Comparison of ENCODE assay signal across 28 cellular contexts in genomic region chr16:76756423-76756822, GRCh38.
"Had no signal": no experiment of that assay in that cellular context is flagged by ENCODE, and none has a peak within 500 bp of the region (broad histone marks: within the 10 kb centered on the region; RNA-seq: fewer than 3 reads in every experiment).

No MANE protein-coding gene starts in this region.

- H3K27ac Mint-ChIP-seq: stimulated activated effector memory CD8-positive, alpha-beta T cell treated with anti-CD3 and anti-CD28 coated beads, Interleukin-12 subunit alpha, Interleukin-12 subunit beta, amount 100 ng/mL, for 72 hours; stimulated activated memory B cell treated with anti-CD40 and anti-IgM and Interleukin-4, amounts not matched to agents 10 μg/mL and 1 μg/mL and 100 μg/mL, for 72 hours; stimulated activated naive B cell treated with anti-CD40 and anti-IgM and Interleukin-4, amounts not matched to agents 10 μg/mL and 1 μg/mL and 100 μg/mL, for 72 hours; stimulated activated naive CD8-positive, alpha-beta T cell treated with anti-CD3 and anti-CD28 coated beads, Interleukin-15, amount 100 ng/mL, for 72 hours; stimulated activated naive CD8-positive, alpha-beta T cell treated with anti-CD3 and anti-CD28 coated beads, Interleukin-15, Interleukin-2, amounts not matched to agents 100 ng/mL and 50 ng/mL, for 24 hours; type B pancreatic cell had no signal

- H3K27me3 ChIP-seq: stomach, suprapubic skin, testis, thyroid gland, tibial artery, tibial nerve, transverse colon, upper lobe of left lung, upper lobe of right lung, uterus, vagina had no signal

- H3K4me3 Mint-ChIP-seq: stimulated activated effector memory CD8-positive, alpha-beta T cell treated with anti-CD3 and anti-CD28 coated beads, Interleukin-12 subunit alpha, Interleukin-12 subunit beta, amount 100 ng/mL, for 72 hours; stimulated activated memory B cell treated with anti-CD40 and anti-IgM and Interleukin-4, amounts not matched to agents 10 μg/mL and 1 μg/mL and 100 μg/mL, for 72 hours; stimulated activated naive B cell treated with anti-CD40 and anti-IgM and Interleukin-4, amounts not matched to agents 10 μg/mL and 1 μg/mL and 100 μg/mL, for 72 hours; stimulated activated naive CD8-positive, alpha-beta T cell treated with anti-CD3 and anti-CD28 coated beads, Interleukin-15, amount 100 ng/mL, for 72 hours; stimulated activated naive CD8-positive, alpha-beta T cell treated with anti-CD3 and anti-CD28 coated beads, Interleukin-15, Interleukin-2, amounts not matched to agents 100 ng/mL and 50 ng/mL, for 24 hours; type B pancreatic cell had no signal

- H3K9me3 ChIP-seq: suprapubic skin, testis, thoracic aorta, thyroid gland, tibial nerve, transverse colon, upper lobe of left lung, upper lobe of right lung, vagina had no signal

- H3K36me3 ChIP-seq: stomach, suprapubic skin, thoracic aorta, thyroid gland, tibial artery, tibial nerve, transverse colon, upper lobe of left lung, upper lobe of right lung, uterus, vagina had no signal

- H3K4me3 ChIP-seq: stomach, suprapubic skin, testis, thoracic aorta, thyroid gland, tibial artery, tibial nerve, transverse colon, upper lobe of left lung, upper lobe of right lung, uterus, vagina had no signal

- H3K27ac ChIP-seq: stomach, suprapubic skin, testis, thoracic aorta, thyroid gland, tibial artery, tibial nerve, transverse colon, upper lobe of left lung, upper lobe of right lung, uterus, vagina had no signal

- H3K4me1 Mint-ChIP-seq: stimulated activated effector memory CD8-positive, alpha-beta T cell treated with anti-CD3 and anti-CD28 coated beads, Interleukin-12 subunit alpha, Interleukin-12 subunit beta, amount 100 ng/mL, for 72 hours; stimulated activated memory B cell treated with anti-CD40 and anti-IgM and Interleukin-4, amounts not matched to agents 10 μg/mL and 1 μg/mL and 100 μg/mL, for 72 hours; stimulated activated naive B cell treated with anti-CD40 and anti-IgM and Interleukin-4, amounts not matched to agents 10 μg/mL and 1 μg/mL and 100 μg/mL, for 72 hours; stimulated activated naive CD8-positive, alpha-beta T cell treated with anti-CD3 and anti-CD28 coated beads, Interleukin-15, amount 100 ng/mL, for 72 hours had no signal

- H3K4me1 ChIP-seq: stomach, suprapubic skin, testis, thyroid gland, tibial artery, tibial nerve, transverse colon, upper lobe of left lung, upper lobe of right lung, uterus, vagina had no signal

- ATAC-seq: stimulated activated effector memory CD8-positive, alpha-beta T cell treated with anti-CD3 and anti-CD28 coated beads, Interleukin-12 subunit alpha, Interleukin-12 subunit beta, amount 100 ng/mL, for 72 hours; stimulated activated memory B cell treated with anti-CD40 and anti-IgM and Interleukin-4, amounts not matched to agents 10 μg/mL and 1 μg/mL and 100 μg/mL, for 72 hours; stimulated activated naive B cell treated with anti-CD40 and anti-IgM and Interleukin-4, amounts not matched to agents 10 μg/mL and 1 μg/mL and 100 μg/mL, for 72 hours; stimulated activated naive CD8-positive, alpha-beta T cell treated with anti-CD3 and anti-CD28 coated beads, Interleukin-15, amount 100 ng/mL, for 72 hours; stimulated activated naive CD8-positive, alpha-beta T cell treated with anti-CD3 and anti-CD28 coated beads, Interleukin-15, Interleukin-2, amounts not matched to agents 100 U/mL and 50 U/mL, for 24 hours; upper lobe of right lung had no signal

- H3K36me3 Mint-ChIP-seq: stimulated activated effector memory CD8-positive, alpha-beta T cell treated with anti-CD3 and anti-CD28 coated beads, Interleukin-12 subunit alpha, Interleukin-12 subunit beta, amount 100 ng/mL, for 72 hours; stimulated activated memory B cell treated with anti-CD40 and anti-IgM and Interleukin-4, amounts not matched to agents 10 μg/mL and 1 μg/mL and 100 μg/mL, for 72 hours; stimulated activated naive B cell treated with anti-CD40 and anti-IgM and Interleukin-4, amounts not matched to agents 10 μg/mL and 1 μg/mL and 100 μg/mL, for 72 hours; type B pancreatic cell had no signal

- H3K27me3 Mint-ChIP-seq: stimulated activated memory B cell treated with anti-CD40 and anti-IgM and Interleukin-4, amounts not matched to agents 10 μg/mL and 1 μg/mL and 100 μg/mL, for 72 hours; stimulated activated naive B cell treated with anti-CD40 and anti-IgM and Interleukin-4, amounts not matched to agents 10 μg/mL and 1 μg/mL and 100 μg/mL, for 72 hours; stimulated activated naive CD8-positive, alpha-beta T cell treated with anti-CD3 and anti-CD28 coated beads, Interleukin-15, amount 100 ng/mL, for 72 hours; stimulated activated naive CD8-positive, alpha-beta T cell treated with anti-CD3 and anti-CD28 coated beads, Interleukin-15, Interleukin-2, amounts not matched to agents 100 ng/mL and 50 ng/mL, for 24 hours; type B pancreatic cell had no signal

- FAIRE-seq: urothelium cell line had no signal

- DNase-seq: stimulated activated CD4-positive, alpha-beta T cell treated with anti-CD3 and anti-CD28 coated beads, Interleukin-2, amount 100 ng/mL, for 48 hours; stimulated activated CD4-positive, alpha-beta T cell treated with anti-CD3 and anti-CD28 coated beads, Interleukin-4, amount 100 ng/mL, for 1 hour; stimulated activated CD4-positive, alpha-beta T cell treated with anti-CD3 and anti-CD28 coated beads, Interleukin-4, amount 100 ng/mL, for 24 hours; stimulated activated CD4-positive, alpha-beta T cell treated with anti-CD3 and anti-CD28 coated beads, Interleukin-4, amount 100 ng/mL, for 4 hours; stimulated activated CD8-positive, alpha-beta memory T cell treated with anti-CD3 and anti-CD28 coated beads, Interleukin-4, amount 100 ng/mL, for 48 hours; stimulated activated naive B cell treated with anti-CD40 and anti-IgM and Interleukin-4, amounts not matched to agents 10 μg/mL and 1 μg/mL and 100 μg/mL, for 72 hours; stimulated activated naive CD4-positive, alpha-beta T cell; stimulated activated naive CD4-positive, alpha-beta T cell treated with Interleukin-2 at 50 U/mL for 16 hours; stimulated activated naive CD8-positive, alpha-beta T cell treated with anti-CD3 and anti-CD28 coated beads, Interleukin-15, amount 100 ng/mL, for 72 hours; stimulated activated naive CD8-positive, alpha-beta T cell treated with anti-CD3 and anti-CD28 coated beads, Interleukin-15, Interleukin-2, amounts not matched to agents 100 U/mL and 50 U/mL, for 24 hours; stomach; substantia nigra; testis; thyroid gland; tibial artery; transverse colon; upper lobe of left lung; upper lobe of right lung; uterus had no signal
